ENCODE assay signal across 10 cellular contexts in genomic region chr2:42922790-42923631, GRCh38.
DNase-seq lines count a peak whose midpoint lies in the region; ATAC-seq, FAIRE-seq and TF ChIP-seq lines count a peak whose summit lies in the region.
"Had no signal": no experiment of that assay in that cellular context is flagged by ENCODE, and none has a peak within 500 bp of the region (broad histone marks: within the 10 kb centered on the region; RNA-seq: fewer than 3 reads in every experiment).

No MANE protein-coding gene starts in this region.

- peaks cover 0 to 2% (median 0%) of the 10 kb centered on the region in 4 donors for H3K27me3 ChIP-seq in upper lobe of left lung
- H3K27me3 ChIP-seq: ovary had no signal

- TF ChIP-seq EP300 in upper lobe of left lung (IDR thresholded peaks at IDR 0.05), result peak in 1 of 4 donors; percentile 22

- peaks cover 61% of the 10 kb centered on the region for H3K4me1 ChIP-seq in mesodermal cell (ENCODE audit: control insufficient read depth, insufficient read depth, low read length, poor library complexity, severe bottlenecking)
- H3K4me1 ChIP-seq in upper lobe of left lung, result peaks cover 54 to 68% (median 59%) of the 10 kb centered on the region in 4 donors

- no peak for TF ChIP-seq POLR2A in upper lobe of left lung (IDR thresholded peaks at IDR 0.05)
- TF ChIP-seq POLR2A in H54 (IDR thresholded peaks at IDR 0.05; ENCODE audit: low read depth, low read length), result no peak

- DNase-seq in RCC 7860 (ENCODE audit: low spot score), result peak; percentile 22
- peak; percentile 29 for DNase-seq in epithelial cell of prostate (ENCODE audit: low read depth, low spot score)
- no peak for DNase-seq in upper lobe of left lung
- DNase-seq in H54 (ENCODE audit: insufficient read length, low spot score), result no peak
- DNase-seq in SHP77 (lab: John Stamatoyannopoulos, UW), result no peak
- no peak for DNase-seq in activated CD8-positive, alpha-beta memory T cell treated with anti-CD3 and anti-CD28 coated beads, Interleukin-2, amount 50 U/mL, for 4 hours
- DNase-seq in COLO668 (lab: John Stamatoyannopoulos, UW; ENCODE audit: unreplicated experiment), result no peak
- DNase-seq: effector CD4-positive, alpha-beta T cell had no signal

- H3K4me3 ChIP-seq in mesodermal cell (ENCODE audit: extremely low read depth, insufficient read depth, low read length, poor library complexity, severe bottlenecking), result no peak overlapping the region
- no peak overlapping the region for H3K4me3 ChIP-seq in upper lobe of left lung
- H3K4me3 ChIP-seq: ovary had no signal

- peak overlapping the region; percentile 73 for H3K27ac ChIP-seq in epithelial cell of prostate
- peak overlapping the region; percentile 98 for H3K27ac ChIP-seq in mesodermal cell (ENCODE audit: low read depth, low read length, severe bottlenecking)
- peak overlapping the region; percentile 75 to 86 (median 82) for H3K27ac ChIP-seq in upper lobe of left lung

- TF ChIP-seq CTCF in upper lobe of left lung (IDR thresholded peaks at IDR 0.05), result no peak

- FAIRE-seq in RCC 7860 (lab: Jason Lieb, UNC) (no peak), H54 (lab: Jason Lieb, UNC) (no peak)

- H3K9me3 ChIP-seq in mesodermal cell (ENCODE audit: control insufficient read depth, low read length), result no peaks in the 10 kb centered on the region
- H3K9me3 ChIP-seq in upper lobe of left lung, result no peaks in the 10 kb centered on the region
- H3K9me3 ChIP-seq: ovary had no signal

- H3K36me3 ChIP-seq in mesodermal cell (ENCODE audit: control insufficient read depth, insufficient read depth, low read length) (no peaks in the 10 kb centered on the region), upper lobe of left lung (no peaks in the 10 kb centered on the region)
- H3K36me3 ChIP-seq: ovary had no signal

- ATAC-seq in upper lobe of left lung (ENCODE audit: low FRiP score in 2 of 2), result peak in 1 of 2 donors; percentile 76

- 88% methylated on average over 4 to 7 of the region's 7 CpGs for WGBS in mesodermal cell (ENCODE audit: insufficient coverage in 2 of 2), 2 experiments
- 77 to 85% methylated on average over 6 to 7 of the region's 7 CpGs for WGBS in upper lobe of left lung, 2 donors

Comparison
In these comparisons a context has a peak if more than half of its experiments do, and no peak if none do; other contexts are left out.
1. DNase-seq: peak in RCC 7860 (single experiment) and epithelial cell of prostate (single experiment); none in upper lobe of left lung (0 of 2), H54 (single experiment), SHP77 (0 of 2), activated CD8-positive, alpha-beta memory T cell treated with anti-CD3 and anti-CD28 coated beads, Interleukin-2, amount 50 U/mL, for 4 hours (single experiment) and COLO668 (single experiment).
2. Peak in every context shown above with its lines, with median percentiles within 50 percentile points of each other: H3K27ac ChIP-seq.